8 cellular contexts compared by ENCODE assay signal in the genomic region with DNA sequence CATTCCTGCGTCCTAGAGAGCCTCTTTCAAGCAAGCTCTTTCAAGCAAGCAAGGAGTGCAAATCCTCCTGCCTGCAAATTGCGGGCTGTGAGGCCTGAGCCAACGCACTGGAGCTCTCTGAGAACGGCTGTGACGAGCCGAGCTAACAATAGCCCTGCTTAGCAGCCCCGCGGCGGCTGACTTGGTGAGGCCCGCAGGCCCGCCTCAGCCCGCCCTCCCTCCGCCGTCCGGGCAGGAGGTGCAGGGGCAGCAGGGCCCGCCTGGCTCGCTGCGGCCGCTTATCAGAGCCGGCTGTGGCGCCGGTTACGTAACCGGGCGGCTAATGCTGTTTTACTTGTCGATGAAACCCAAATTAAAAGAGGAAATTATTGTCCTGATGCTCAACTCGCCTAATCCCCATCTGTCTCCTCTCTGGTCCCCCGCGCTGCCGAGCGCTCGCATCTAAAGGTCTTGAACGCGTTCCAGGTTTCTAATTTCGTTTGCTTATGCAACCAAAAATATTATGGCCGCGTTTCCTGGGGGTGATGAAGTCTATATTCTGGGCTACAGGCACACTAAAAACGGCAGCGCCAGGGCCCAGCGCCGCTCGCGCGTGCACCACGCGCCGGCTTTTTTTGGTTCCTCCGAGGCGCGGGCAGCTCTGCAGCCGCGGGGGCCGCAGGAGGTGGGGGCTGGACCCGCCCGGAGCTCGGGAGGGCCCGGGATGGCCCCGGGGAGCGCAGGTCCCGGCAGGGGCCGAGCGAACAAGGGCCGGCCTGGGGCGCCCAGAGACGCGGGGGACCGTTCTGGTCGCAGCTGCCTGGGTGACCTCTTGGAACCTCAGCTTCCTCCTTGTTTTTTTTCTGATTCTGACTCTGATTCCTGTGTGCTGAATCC.
DNase-seq lines count a peak whose midpoint lies in the region; ATAC-seq and FAIRE-seq lines count a peak whose summit lies in the region.

No MANE protein-coding gene starts in this region.

- H3K36me3 Mint-ChIP-seq in dendritic cell treated with granulocyte-macrophage colony-stimulating factor and Interleukin-4, amounts not matched to agents 40 ng/mL and 50 ng/mL, for 4 days (ENCODE audit: low read depth) = no peaks in the 10 kb centered on the region

- peak; percentile 96 for DNase-seq in DMS53 (lab: John Stamatoyannopoulos, UW)
- peak; percentile 70 for DNase-seq in NCI-H345 treated with DMSO at 0.1 percent for 48 hours (lab: John Stamatoyannopoulos, UW; ENCODE audit: unreplicated experiment)
- DNase-seq in smooth muscle cell of the brain vasculature (ENCODE audit: low read depth, low spot score) = peak; percentile 52
- no peak for DNase-seq in GM19239 (ENCODE audit: insufficient read length, low spot score)

- H3K27ac Mint-ChIP-seq in dendritic cell treated with granulocyte-macrophage colony-stimulating factor and Interleukin-4, amounts not matched to agents 40 ng/mL and 50 ng/mL, for 4 days = peak overlapping the region; percentile 71

- FAIRE-seq in GM19239 (lab: Jason Lieb, UNC) = no peak

- intact Hi-C loops in dendritic cell treated with granulocyte-macrophage colony-stimulating factor and Interleukin-4, amounts not matched to agents 40 ng/mL and 50 ng/mL, for 4 days (cut with micrococcal nuclease) = loop anchor here (5.0 kb wide), 1 partner anchor 64 kb away; the partner anchor contains the start of gene TOB1

- H3K27ac ChIP-seq in layer of hippocampus (ENCODE audit: low read depth, low read length) = peak overlapping the region; percentile 98

- H3K27me3 ChIP-seq in layer of hippocampus (ENCODE audit: control insufficient read depth, insufficient read depth, low read length) = no peaks in the 10 kb centered on the region

- peaks cover 10% of the 10 kb centered on the region for H3K27me3 Mint-ChIP-seq in dendritic cell treated with granulocyte-macrophage colony-stimulating factor and Interleukin-4, amounts not matched to agents 40 ng/mL and 50 ng/mL, for 4 days

- no peaks in the 10 kb centered on the region for H3K9me3 Mint-ChIP-seq in dendritic cell treated with granulocyte-macrophage colony-stimulating factor and Interleukin-4, amounts not matched to agents 40 ng/mL and 50 ng/mL, for 4 days

- peaks cover 74% of the 10 kb centered on the region for H3K4me1 Mint-ChIP-seq in dendritic cell treated with granulocyte-macrophage colony-stimulating factor and Interleukin-4, amounts not matched to agents 40 ng/mL and 50 ng/mL, for 4 days (ENCODE audit: low read depth)

- ATAC-seq in HG02798 (IDR thresholded peaks at IDR 0.05; ENCODE audit: poor library complexity, unreplicated experiment) = peak; percentile 69
- peak; percentile 75 to 82 for ATAC-seq in activated CD4-positive, CD25-positive, alpha-beta regulatory T cell treated with anti-CD3 and anti-CD28 coated beads, Interleukin-2, amount 50 U/mL, for 24 hours

- peak overlapping the region; percentile 66 for H3K4me3 Mint-ChIP-seq in dendritic cell treated with granulocyte-macrophage colony-stimulating factor and Interleukin-4, amounts not matched to agents 40 ng/mL and 50 ng/mL, for 4 days
